Comparison of ENCODE assay signal across 29 cellular contexts in the genomic region with DNA sequence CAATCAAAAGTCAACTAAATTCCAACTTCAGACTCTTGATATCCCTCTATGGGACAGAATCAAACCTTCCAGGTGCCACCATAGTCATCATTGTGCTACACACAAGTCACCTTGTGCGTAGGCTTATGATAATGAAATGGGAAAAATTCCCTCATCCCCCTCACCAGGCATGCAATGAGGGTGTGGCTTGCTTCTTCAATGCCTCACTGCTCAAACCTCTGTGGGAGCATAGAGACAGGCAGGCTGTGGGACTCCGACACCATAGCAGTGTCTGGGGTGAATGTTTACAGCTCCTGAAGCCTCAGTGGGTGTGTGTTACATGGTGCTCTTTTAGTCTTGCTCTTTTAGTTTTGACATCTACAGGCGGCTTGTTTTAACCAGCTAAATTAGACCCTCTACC.
"Had no signal": no experiment of that assay in that cellular context is flagged by ENCODE, and none has a peak within 500 bp of the region (broad histone marks: within the 10 kb centered on the region; RNA-seq: fewer than 3 reads in every experiment).

No MANE protein-coding gene starts in this region.

- FAIRE-seq: TTC549 had no signal

- H3K4me3 ChIP-seq: ascending aorta, cardiac muscle cell had no signal

- H3K27ac ChIP-seq: ascending aorta, cardiac muscle cell, VCaP had no signal

- H3K9me3 ChIP-seq: ascending aorta had no signal

- H3K36me3 ChIP-seq: ascending aorta, cardiac muscle cell had no signal

- DNase-seq: activated B cell treated with CpG ODN at 0.5 μM for 24 hours; activated CD4-positive, alpha-beta memory T cell treated with anti-CD3 and anti-CD28 coated beads, Interleukin-2, amount 10 ng/mL, durations not matched to agents 7 days and 5 days; activated CD4-positive, alpha-beta T cell treated with anti-CD3 and anti-CD28 coated beads for 36 hours; activated CD4-positive, alpha-beta T cell treated with anti-CD3 and anti-CD28 coated beads for 48 hours; activated CD4-positive, alpha-beta T cell treated with anti-CD3 and anti-CD28 coated beads, Interleukin-2, amount 10 ng/mL, durations not matched to agents 7 days and 5 days; activated CD4-positive, alpha-beta T cell treated with anti-CD3 and anti-CD28 coated beads, Interleukin-2, amount 50 U/mL, for 48 hours; activated CD4-positive, CD25-positive, alpha-beta regulatory T cell treated with anti-CD3 and anti-CD28 coated beads, Interleukin-2, amount 50 U/mL, for 72 hours; activated CD8-positive, alpha-beta memory T cell treated with anti-CD3 and anti-CD28 coated beads for 24 hours; activated CD8-positive, alpha-beta memory T cell treated with anti-CD3 and anti-CD28 coated beads, Interleukin-2, amount 10 ng/mL, durations not matched to agents 7 days and 5 days; activated CD8-positive, alpha-beta memory T cell treated with anti-CD3 and anti-CD28 coated beads, Interleukin-2, amount 50 U/mL, for 48 hours; activated CD8-positive, alpha-beta T cell treated with anti-CD3 and anti-CD28 coated beads, Interleukin-2, amount 10 ng/mL, durations not matched to agents 7 days and 5 days; activated effector memory CD4-positive, alpha-beta T cell treated with Interleukin-2 at 50 U/mL for 16 hours; activated gamma-delta T cell; activated naive CD4-positive, alpha-beta T cell treated with anti-CD3 and anti-CD28 coated beads, Interleukin-2, amount 10 ng/mL, durations not matched to agents 7 days and 5 days; activated naive CD4-positive, alpha-beta T cell treated with Interleukin-2 at 50 U/mL for 16 hours; activated naive CD8-positive, alpha-beta T cell treated with anti-CD3 and anti-CD28 coated beads, Interleukin-2, amount 10 ng/mL, durations not matched to agents 7 days and 5 days; activated naive CD8-positive, alpha-beta T cell treated with anti-CD3 and anti-CD28 coated beads, Interleukin-2, amount 50 U/mL, for 24 hours; activated T-cell treated with anti-CD3 and anti-CD28 coated beads, Interleukin-2, amount 50 U/mL, for 24 hours; activated T-cell treated with anti-CD3 and anti-CD28 coated beads, Interleukin-2, amount 50 U/mL, for 48 hours; amygdala; central memory CD4-positive, alpha-beta T cell; SW 1271; T-helper 1 cell; T-helper 2 cell; T-helper 9 cell had no signal

- H3K4me1 ChIP-seq: ascending aorta had no signal

- H3K27me3 ChIP-seq: ascending aorta, cardiac muscle cell had no signal
